ENCODE assay signal across 31 cellular contexts in the genomic region with DNA sequence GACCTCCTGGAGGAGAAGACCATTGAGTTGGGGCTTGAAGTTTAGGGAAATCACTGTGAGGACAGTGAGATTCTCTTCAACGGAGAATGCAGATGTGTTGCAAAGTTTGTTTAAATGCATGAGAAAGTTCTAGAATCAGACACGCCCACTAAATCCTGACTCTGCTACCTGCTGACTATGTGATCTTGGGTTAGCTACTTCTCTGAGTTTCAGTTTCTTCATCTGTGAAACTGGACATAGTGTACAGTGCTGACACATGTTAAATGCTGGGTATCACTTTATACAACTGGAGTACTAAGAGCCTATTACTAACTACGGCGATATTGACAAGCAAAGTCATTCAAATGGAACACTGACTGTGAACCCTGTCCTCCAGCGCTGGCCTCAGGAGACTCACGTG.
A peak's percentile ranks its signal among the peaks of the same experiment; 100 is the strongest.
DNase-seq lines count a peak whose midpoint lies in the region; ATAC-seq, FAIRE-seq and TF ChIP-seq lines count a peak whose summit lies in the region.
"Had no signal": no experiment of that assay in that cellular context is flagged by ENCODE, and none has a peak within 500 bp of the region (broad histone marks: within the 10 kb centered on the region; RNA-seq: fewer than 3 reads in every experiment).

No MANE protein-coding gene starts in this region.

- no peak for TF ChIP-seq CTCF in kidney (IDR thresholded peaks at IDR 0.05; ENCODE audit: borderline replicate concordance, extremely low read depth, insufficient read depth)

- no peaks in the 10 kb centered on the region for H3K4me1 Mint-ChIP-seq in activated CD4-positive, alpha-beta T cell treated with anti-CD3 and anti-CD28 coated beads for 36 hours
- H3K4me1 Mint-ChIP-seq: activated CD4-positive, alpha-beta T cell treated with anti-CD3 and anti-CD28 coated beads, Interleukin-2, amount 10 ng/mL, durations not matched to agents 7 days and 5 days had no signal

- no peaks in the 10 kb centered on the region for H3K27me3 ChIP-seq in BLaER1 treated with 17β-estradiol and CSF1 and Interleukin-3, amounts not matched to agents 10 nM and 100 nM
- H3K27me3 ChIP-seq: ascending aorta, colonic mucosa, sigmoid colon, thyroid gland, uterus had no signal

- H3K36me3 ChIP-seq in BLaER1 treated with 17β-estradiol and CSF1 and Interleukin-3, amounts not matched to agents 10 nM and 100 nM, result no peaks in the 10 kb centered on the region
- no peaks in the 10 kb centered on the region for H3K36me3 ChIP-seq in kidney (ENCODE audit: control insufficient read depth in 1 of 2, insufficient read depth in 2 of 2, low read length in 2 of 2)
- H3K36me3 ChIP-seq: ascending aorta, colonic mucosa, sigmoid colon, thyroid gland, uterus had no signal

- no peak overlapping the region for H3K27ac Mint-ChIP-seq in activated CD4-positive, alpha-beta T cell treated with anti-CD3 and anti-CD28 coated beads for 36 hours
- H3K27ac Mint-ChIP-seq: activated CD4-positive, alpha-beta T cell treated with anti-CD3 and anti-CD28 coated beads, Interleukin-2, amount 10 ng/mL, durations not matched to agents 7 days and 5 days; IgD-negative memory B cell; naive thymus-derived CD8-positive, alpha-beta T cell; progenitor cell of endocrine pancreas had no signal

- H3K9me3 Mint-ChIP-seq in activated CD4-positive, alpha-beta T cell treated with anti-CD3 and anti-CD28 coated beads for 36 hours (ENCODE audit: low read depth), result no peaks in the 10 kb centered on the region
- H3K9me3 Mint-ChIP-seq: activated CD4-positive, alpha-beta T cell treated with anti-CD3 and anti-CD28 coated beads, Interleukin-2, amount 10 ng/mL, durations not matched to agents 7 days and 5 days; IgD-negative memory B cell; naive thymus-derived CD8-positive, alpha-beta T cell had no signal

- H3K4me3 Mint-ChIP-seq in activated CD4-positive, alpha-beta T cell treated with anti-CD3 and anti-CD28 coated beads for 36 hours, result no peak overlapping the region
- H3K4me3 Mint-ChIP-seq: activated CD4-positive, alpha-beta T cell treated with anti-CD3 and anti-CD28 coated beads, Interleukin-2, amount 10 ng/mL, durations not matched to agents 7 days and 5 days; IgD-negative memory B cell; naive thymus-derived CD8-positive, alpha-beta T cell had no signal

- peaks cover 11 to 40% (median 27%) of the 10 kb centered on the region in 10 experiments for H3K4me1 ChIP-seq in BLaER1 treated with 17β-estradiol and CSF1 and Interleukin-3, amounts not matched to agents 10 nM and 100 nM
- H3K4me1 ChIP-seq in kidney (ENCODE audit: control insufficient read depth in 1 of 2, insufficient read depth in 1 of 2, low read depth in 1 of 2, low read length in 2 of 2), result peaks cover 0 to 10% of the 10 kb centered on the region in 2 donors
- H3K4me1 ChIP-seq: ascending aorta, colonic mucosa, sigmoid colon, thyroid gland, uterus had no signal

- CTCF ChIA-PET in activated CD4-positive, alpha-beta T cell treated with anti-CD3 and anti-CD28 coated beads for 36 hours (lab: Charles Lee), result no interaction called here

- DNase-seq in RPMI8226 (peak; percentile 90), kidney (no peak)
- DNase-seq in activated effector memory CD4-positive, alpha-beta T cell treated with anti-CD3 and anti-CD28 coated beads, Interleukin-2, amount 50 U/mL, for 16 hours, result no peak
- DNase-seq in activated CD4-positive, alpha-beta T cell treated with anti-CD3 and anti-CD28 coated beads for 36 hours, result no peak
- DNase-seq in activated CD4-positive, alpha-beta T cell treated with anti-CD3 and anti-CD28 coated beads, Interleukin-2, amount 50 U/mL, for 48 hours, result no peak
- DNase-seq: 8988T; activated CD4-positive, alpha-beta T cell treated with anti-CD3 and anti-CD28 coated beads, Interleukin-2, amount 10 ng/mL, durations not matched to agents 7 days and 5 days; activated gamma-delta T cell treated with Interleukin-2 at 50 U/mL for 16 hours; activated T-cell treated with anti-CD3 and anti-CD28 coated beads, Interleukin-2, amount 50 U/mL, for 1 hour; colonic mucosa; DMS79; effector CD4-positive, alpha-beta T cell; islet precursor cell; naive thymus-derived CD8-positive, alpha-beta T cell; NCI-H1092; NCI-H1694; nucleus accumbens; sigmoid colon; stimulated activated CD4-positive, alpha-beta T cell treated with anti-CD3 and anti-CD28 coated beads, Interleukin-4, amount 100 ng/mL, for 24 hours; T1000; thyroid gland; uterus had no signal

- FAIRE-seq in kidney (lab: Jason Lieb, UNC), result no peak
- FAIRE-seq: G401.6, H54 had no signal

- H3K27me3 Mint-ChIP-seq in activated CD4-positive, alpha-beta T cell treated with anti-CD3 and anti-CD28 coated beads for 36 hours, result peaks cover 3% of the 10 kb centered on the region

- H3K27ac ChIP-seq in BLaER1 treated with 17β-estradiol and CSF1 and Interleukin-3, amounts not matched to agents 10 nM and 100 nM, result no peak overlapping the region
- H3K27ac ChIP-seq in kidney (ENCODE audit: low read depth in 2 of 2, low read length in 2 of 2), result peak overlapping the region in 1 of 2 donors; percentile 52
- H3K27ac ChIP-seq: ascending aorta, colonic mucosa, RWPE1, sigmoid colon, thyroid gland, uterus had no signal

- H3K9me3 ChIP-seq in BLaER1 treated with 17β-estradiol and CSF1 and Interleukin-3, amounts not matched to agents 10 nM and 100 nM (replicated peaks in 1 of 11), result no peaks in the 10 kb centered on the region
- no peaks in the 10 kb centered on the region for H3K9me3 ChIP-seq in kidney (ENCODE audit: control insufficient read depth in 1 of 2, low read length in 2 of 2)
- H3K9me3 ChIP-seq: ascending aorta, colonic mucosa, sigmoid colon, thyroid gland, uterus had no signal

- ATAC-seq in GM19395 (IDR thresholded peaks at IDR 0.05; ENCODE audit: unreplicated experiment), result peak; percentile 73
- peak; percentile 42 for ATAC-seq in HG02678 (IDR thresholded peaks at IDR 0.05; ENCODE audit: unreplicated experiment)
- ATAC-seq in activated CD4-positive, alpha-beta T cell treated with anti-CD3 and anti-CD28 coated beads for 36 hours, result no peak
- ATAC-seq: naive thymus-derived CD8-positive, alpha-beta T cell had no signal

- H3K9ac ChIP-seq in BLaER1 treated with 17β-estradiol and CSF1 and Interleukin-3, amounts not matched to agents 10 nM and 100 nM, result no peak overlapping the region
- no peak overlapping the region for H3K9ac ChIP-seq in kidney (ENCODE audit: low read length in 2 of 2)

- no peak overlapping the region for H3K4me3 ChIP-seq in BLaER1 treated with 17β-estradiol and CSF1 and Interleukin-3, amounts not matched to agents 10 nM and 100 nM
- no peak overlapping the region for H3K4me3 ChIP-seq in kidney (ENCODE audit: low read length in 2 of 2)
- H3K4me3 ChIP-seq: ascending aorta, colonic mucosa, sigmoid colon, thyroid gland, uterus had no signal

- peaks cover 0 to 2% (median 0%) of the 10 kb centered on the region in 11 experiments; a peak in 1 of 22 replicates for H4K20me1 ChIP-seq in BLaER1 treated with 17β-estradiol and CSF1 and Interleukin-3, amounts not matched to agents 10 nM and 100 nM

- H3K36me3 Mint-ChIP-seq in activated CD4-positive, alpha-beta T cell treated with anti-CD3 and anti-CD28 coated beads for 36 hours (ENCODE audit: low read depth), result no peaks in the 10 kb centered on the region
- H3K36me3 Mint-ChIP-seq: IgD-negative memory B cell; naive thymus-derived CD8-positive, alpha-beta T cell had no signal

- POLR2A ChIA-PET in activated CD4-positive, alpha-beta T cell treated with anti-CD3 and anti-CD28 coated beads for 36 hours (lab: Charles Lee), result no interaction called here

- intact Hi-C loops in activated CD4-positive, alpha-beta T cell treated with anti-CD3 and anti-CD28 coated beads for 36 hours (cut with DNase I, micrococcal nuclease), result no loop called here
- intact Hi-C loops in kidney (cut with DNase I), result no loop called here

- peak overlapping the region in 6 of 11 experiments; percentile 2 to 43 (median 12); a peak in 8 of 22 replicates for H3K4me2 ChIP-seq in BLaER1 treated with 17β-estradiol and CSF1 and Interleukin-3, amounts not matched to agents 10 nM and 100 nM
